21 cellular contexts compared by ENCODE assay signal in the genomic region with DNA sequence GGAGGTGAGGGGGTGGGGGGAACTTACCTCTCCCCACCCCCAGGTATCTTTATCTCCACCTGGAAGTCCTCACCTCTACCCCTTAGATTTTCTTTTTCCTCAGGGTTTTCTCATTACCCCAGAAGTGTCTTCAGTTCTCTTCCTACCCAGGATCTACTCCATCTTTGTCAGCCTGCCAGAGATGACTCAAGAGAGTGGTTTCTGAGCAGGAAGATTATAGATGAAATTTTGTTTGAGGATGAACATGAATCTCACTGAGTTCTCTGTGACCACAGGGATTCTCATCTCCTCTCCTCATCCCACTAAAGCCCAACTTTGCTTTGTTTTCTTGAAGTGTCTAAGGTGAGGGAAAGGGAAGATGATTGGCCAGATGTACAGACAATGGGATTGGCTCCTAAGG. TPM values are rescaled to one million over a fixed set of nuclear protein-coding genes. Genes with fewer than 3 reads are reported as not detected.
A peak's percentile ranks its signal among the peaks of the same experiment; 100 is the strongest.
DNase-seq lines count a peak whose midpoint lies in the region; ATAC-seq, FAIRE-seq and TF ChIP-seq lines count a peak whose summit lies in the region.
"Had no signal": no experiment of that assay in that cellular context is flagged by ENCODE, and none has a peak within 500 bp of the region (broad histone marks: within the 10 kb centered on the region; RNA-seq: fewer than 3 reads in every experiment).

No MANE protein-coding gene starts in this region.

- intact Hi-C loops in pancreas (cut with DNase I): no loop called here

- H3K4me1 ChIP-seq in pancreas: no peaks in the 10 kb centered on the region
- H3K4me1 ChIP-seq: Peyer's patch had no signal

- H3K4me3 ChIP-seq in pancreas: no peak overlapping the region
- H3K4me3 ChIP-seq: BLaER1, coronary artery, Peyer's patch had no signal

- H3K36me3 ChIP-seq in pancreas: no peaks in the 10 kb centered on the region
- H3K36me3 ChIP-seq: BLaER1, Peyer's patch had no signal

- H3K27me3 ChIP-seq in pancreas: no peaks in the 10 kb centered on the region
- H3K27me3 ChIP-seq: BLaER1, Peyer's patch had no signal

- ATAC-seq in pancreas: no peak
- ATAC-seq: activated CD4-positive, alpha-beta T cell treated with anti-CD3 and anti-CD28 coated beads for 36 hours; naive thymus-derived CD8-positive, alpha-beta T cell had no signal

- H3K9me3 ChIP-seq in pancreas: no peaks in the 10 kb centered on the region
- H3K9me3 ChIP-seq: BLaER1, Peyer's patch had no signal

- no peak for TF ChIP-seq CTCF in pancreas (IDR thresholded peaks at IDR 0.05)

- no peak overlapping the region for H3K27ac ChIP-seq in pancreas
- H3K27ac ChIP-seq: BLaER1, coronary artery, epithelial cell of prostate, Peyer's patch had no signal

- peak; percentile 74 for DNase-seq in GM03348 (ENCODE audit: low spot score)
- peak; percentile 35 for DNase-seq in RKO (ENCODE audit: low spot score)
- peak; percentile 23 for DNase-seq in dedifferentiated amniotic fluid mesenchymal stem cell (ENCODE audit: extremely low spot score)
- DNase-seq in myocyte (ENCODE audit: low read depth): peak; percentile 70
- no peak for DNase-seq in DMS153 (lab: John Stamatoyannopoulos, UW)
- no peak for DNase-seq in NK-92 (lab: John Stamatoyannopoulos, UW; ENCODE audit: unreplicated experiment)
- DNase-seq in pancreas: no peak
- DNase-seq in activated CD4-positive, CD25-positive, alpha-beta regulatory T cell (lab: John Stamatoyannopoulos, UW): no peak
- DNase-seq: activated CD4-positive, alpha-beta T cell treated with anti-CD3 and anti-CD28 coated beads for 36 hours; anterior cingulate cortex; Kasumi-1; naive thymus-derived CD8-positive, alpha-beta T cell; NCI-H1417 treated with DMSO at 0.1 percent for 48 hours; NCI-H2171 treated with DMSO at 0.1 percent for 48 hours; Peyer's patch; stimulated activated CD4-positive, alpha-beta T cell treated with anti-CD3 and anti-CD28 coated beads, Interleukin-4, amount 100 ng/mL, for 4 hours had no signal

- FAIRE-seq in pancreas (lab: Jason Lieb, UNC): no peak
- FAIRE-seq: islet of Langerhans had no signal

RNA-seq across cellular contexts. Expression of a gene that starts 5.2 kb away (rescaled TPM):
- 24.4 and 30.0 TPM in 2 replicates for total RNA-seq in myocyte
- polyA plus RNA-seq in myocyte (2012): 49.8 TPM
- 10 to 100 TPM; 20.6 to 43.7 (median 29.7) TPM for total RNA-seq in pancreas
- polyA plus RNA-seq in pancreas: 10 to 100 TPM; 51.7 to 64.2 TPM

RNA-seq across cellular contexts. Expression of a gene that starts 8.0 kb away (rescaled TPM):
- total RNA-seq in myocyte: 3.4 TPM in 2 replicates
- polyA plus RNA-seq in myocyte (2012): 3.6 TPM
- total RNA-seq in pancreas: 1 to 10 TPM in 2 of 6 donors, under 1 TPM in 4; 0.52 to 1.8 (median 0.83) TPM
- 1 to 10 TPM; 1.6 to 3.1 TPM for polyA plus RNA-seq in pancreas

RNA-seq across cellular contexts. Expression of a gene that starts 8.5 kb away (rescaled TPM):
- not detected in 2 replicates for total RNA-seq in myocyte
- polyA plus RNA-seq in myocyte (2012): 0.13 TPM
- total RNA-seq in pancreas: not detected
- polyA plus RNA-seq in pancreas: under 1 TPM in 1 of 2 donors, not detected in 1; 0.11 TPM
- total RNA-seq: activated CD4-positive, alpha-beta T cell treated with anti-CD3 and anti-CD28 coated beads for 36 hours; naive thymus-derived CD8-positive, alpha-beta T cell; Peyer's patch; posterior vena cava had no signal
- polyA plus RNA-seq: naive thymus-derived CD8-positive, alpha-beta T cell had no signal

RNA-seq across cellular contexts. Expression of a gene that starts 9.0 kb away (rescaled TPM):
- total RNA-seq in myocyte (6.8 and 8.8 TPM in 2 replicates), pancreas (10 to 100 TPM in 1 of 6 donors, 1 to 10 TPM in 5; 4.9 to 10.3 (median 7.0) TPM)
- 21.2 TPM for polyA plus RNA-seq in myocyte (2012)
- polyA plus RNA-seq in pancreas: 10 to 100 TPM; 11.1 to 17.2 TPM

RNA-seq across cellular contexts. Expression of a gene that starts 28.7 kb away (rescaled TPM):
- 8.2 and 17.3 TPM in 2 replicates for total RNA-seq in myocyte
- polyA plus RNA-seq in myocyte (2012): 36.6 TPM
- total RNA-seq in pancreas: 1 to 10 TPM; 2.2 to 7.9 (median 2.7) TPM
- polyA plus RNA-seq in pancreas: 10 to 100 TPM in 1 of 2 donors, 1 to 10 TPM in 1; 8.3 to 14.6 TPM

Comparison
In these comparisons a context has a peak if more than half of its experiments do, and no peak if none do; other contexts are left out.
1. DNase-seq: peak in GM03348 (single experiment), RKO (single experiment), dedifferentiated amniotic fluid mesenchymal stem cell (single experiment) and myocyte (single experiment); none in DMS153 (single experiment), NK-92 (single experiment), pancreas (0 of 6) and activated CD4-positive, CD25-positive, alpha-beta regulatory T cell (0 of 4).